8 cellular contexts compared by ENCODE assay signal in genomic region chr11:69301491-69302401, GRCh38. TPM values are rescaled to one million over a fixed set of nuclear protein-coding genes. Genes with fewer than 3 reads are reported as not detected.
DNase-seq lines count a peak whose midpoint lies in the region; ATAC-seq, FAIRE-seq and TF ChIP-seq lines count a peak whose summit lies in the region.

No MANE protein-coding gene starts in this region.

- peaks cover 31% of the 10 kb centered on the region for H3K9me1 ChIP-seq in IMR-90 (ENCODE audit: insufficient read depth, low read length)

- BruUV-seq in IMR-90 (replicated peaks; lab: Mats Ljungman, UMichigan), result no TSS peak

- H2BK120ac ChIP-seq in IMR-90 (ENCODE audit: low read depth, low read length), result peak overlapping the region; percentile 99

- dilution Hi-C loops in IMR-90 (cut with HindIII; ENCODE audit: low sequenced_read_pairs, unreplicated experiment), result no loop called here

- H3K4me1 ChIP-seq in IMR-90 (ENCODE audit: control insufficient read depth, insufficient read depth, low read length), result peaks cover 49% of the 10 kb centered on the region

- peak; percentile 98 for DNase-seq in Caki2 (ENCODE audit: low read depth)
- peak; percentile 91 for DNase-seq in IMR-90
- peak; percentile 89 for DNase-seq in astrocyte of the hippocampus (ENCODE audit: low read depth, low spot score)
- peak; percentile 81 for DNase-seq in mucosa of gallbladder (ENCODE audit: low spot score)
- DNase-seq in NCI-H748 treated with DMSO at 0.1 percent for 48 hours (lab: John Stamatoyannopoulos, UW), result no peak
- no peak for DNase-seq in frontal cortex (ENCODE audit: low spot score in 2 of 2)

- TF ChIP-seq POLR2A in IMR-90 (IDR thresholded peaks at IDR 0.05; ENCODE audit: low read depth, low read length), result no peak; the same call in 1 of the 2 replicates

- WGBS in IMR-90 (ENCODE audit: extremely low coverage in 2 of 2, insufficient read length in 1 of 2), 2 experiments, result 30% methylated on average over 2 of the region's 13 CpGs; no CpG with 5 or more reads in 1 of the 2 experiments

- POLR2A ChIA-PET in IMR-90 (lab: Charles Lee; ENCODE audit: unreplicated experiment), result no interaction called here

- peak overlapping the region; percentile 81 for H3K27ac ChIP-seq in IMR-90 (ENCODE audit: insufficient read depth, low read length)

- no peak for TF ChIP-seq RAD21 in IMR-90 (IDR thresholded peaks at IDR 0.05; ENCODE audit: low read length)

- H3K18ac ChIP-seq in IMR-90 (ENCODE audit: low read depth, low read length), result peak overlapping the region; percentile 89

- in situ Hi-C loops in Caki2 (cut with HindIII; ENCODE audit: low pct_unique_long_range_greater_than_20kb, low sequenced_read_pairs), result no loop called here
- in situ Hi-C loops in IMR-90 (cut with MboI; ENCODE audit: low sequenced_read_pairs), result loop anchor here (5.0 kb wide), 1 partner anchor 341 kb away; the partner anchor contains the start of gene CCND1

- H3K36me3 ChIP-seq in IMR-90 (ENCODE audit: control insufficient read depth, insufficient read depth, low read length), result no peaks in the 10 kb centered on the region

- H3K4ac ChIP-seq in IMR-90 (ENCODE audit: low read depth, low read length), result peak overlapping the region; percentile 100

- peak overlapping the region; percentile 99 for H2AK5ac ChIP-seq in IMR-90 (ENCODE audit: low read depth, low read length)

- no peak for FAIRE-seq in frontal cortex (lab: Jason Lieb, UNC)

- peak overlapping the region; percentile 95 for H2AK9ac ChIP-seq in IMR-90 (replicated peaks; ENCODE audit: low read depth, low read length, poor library complexity)

- H2BK5ac ChIP-seq in IMR-90 (ENCODE audit: low read depth, low read length, poor library complexity, severe bottlenecking), result peak overlapping the region; percentile 97

- no peak overlapping the region for H3K4me3 ChIP-seq in IMR-90 (ENCODE audit: insufficient read depth, low read depth, low read length)

- peak overlapping the region; percentile 1; the same call in 1 of the 2 replicates for H3K4me2 ChIP-seq in IMR-90 (ENCODE audit: low read depth, low read length)

- H3K9me3 ChIP-seq in IMR-90 (ENCODE audit: control insufficient read depth, insufficient read depth, low read length), result no peaks in the 10 kb centered on the region

- H4K20me1 ChIP-seq in IMR-90 (ENCODE audit: insufficient read depth, low read length), result no peaks in the 10 kb centered on the region; the same call in 1 of the 2 replicates

- H4K8ac ChIP-seq in IMR-90 (ENCODE audit: low read depth in 2 of 2, low read length in 2 of 2), result peak overlapping the region; percentile 97 to 98

- H3K56ac ChIP-seq in IMR-90 (ENCODE audit: extremely low read depth, insufficient read depth, low read length), result peak overlapping the region; percentile 84

- H2BK15ac ChIP-seq in IMR-90 (ENCODE audit: low read depth, low read length), result peak overlapping the region; percentile 99; the same call in 2 of the 3 replicates

- H3K14ac ChIP-seq in IMR-90 (replicated peaks; ENCODE audit: low read depth, low read length), result peak overlapping the region; percentile 97

- H4K91ac ChIP-seq in IMR-90 (ENCODE audit: insufficient read depth, low read depth, low read length), result peak overlapping the region; percentile 99

- intact Hi-C loops in IMR-90 (cut with micrococcal nuclease), result loop anchor here (1.0 kb wide), 1 partner anchor 196 kb away; no protein-coding TSS in a partner anchor

- H2AFZ ChIP-seq in IMR-90 (replicated peaks; ENCODE audit: low read length, poor library complexity), result peak overlapping the region; percentile 78

- H3K9ac ChIP-seq in IMR-90 (ENCODE audit: low read depth, low read length), result peak overlapping the region; percentile 32; the same call in 1 of the 2 replicates

- H3K27me3 ChIP-seq in IMR-90 (ENCODE audit: control insufficient read depth, insufficient read depth, low read length), result no peaks in the 10 kb centered on the region

- no peak for TF ChIP-seq CTCF in IMR-90 (conservative IDR thresholded peaks at IDR 0.05; ENCODE audit: low read depth, low read length)

- CTCF ChIA-PET in IMR-90 (lab: Yijun Ruan, JAX), result interaction anchor here (0.6 kb wide), 1 partner anchor 826 kb away, joined by 3 read pairs; no protein-coding TSS in a partner anchor

- peak overlapping the region; percentile 96 for H4K5ac ChIP-seq in IMR-90 (ENCODE audit: low read depth, low read length)

- H2BK20ac ChIP-seq in IMR-90 (ENCODE audit: low read depth, low read length), result peak overlapping the region; percentile 100

- H3K79me1 ChIP-seq in IMR-90 (ENCODE audit: low read depth in 1 of 2, low read length in 2 of 2), result peaks cover 12 to 76% of the 10 kb centered on the region in 2 experiments; a peak in 3 of 4 replicates

- peak overlapping the region; percentile 93 for H3K23ac ChIP-seq in IMR-90 (ENCODE audit: low read depth, low read length)

- ATAC-seq in IMR-90 (ENCODE audit: low read depth) (peak; percentile 34), HG02763 (IDR thresholded peaks at IDR 0.05; ENCODE audit: unreplicated experiment) (no peak), GM19395 (IDR thresholded peaks at IDR 0.05; ENCODE audit: unreplicated experiment) (no peak)

TF ChIP-seq in IMR-90, 13 proteins besides CTCF, POLR2A, EP300 and RAD21:
- TF ChIP-seq USF2 (IDR thresholded peaks at IDR 0.05; ENCODE audit: low read depth, low read length) (no peak), RFX5 (IDR thresholded peaks at IDR 0.05; ENCODE audit: low read depth, low read length) (no peak), FOS (IDR thresholded peaks at IDR 0.05; ENCODE audit: low read depth, low read length) (peak; percentile 78), NFE2L2 (IDR thresholded peaks at IDR 0.05; ENCODE audit: low read depth, low read length) (peak; percentile 74), BHLHE40 (IDR thresholded peaks at IDR 0.05; ENCODE audit: low read depth, low read length) (peak; percentile 53), MAFK (IDR thresholded peaks at IDR 0.05; ENCODE audit: low read depth, low read length) (no peak), MAZ (IDR thresholded peaks at IDR 0.05; ENCODE audit: borderline replicate concordance, low read depth, low read length) (no peak), RCOR1 (IDR thresholded peaks at IDR 0.05; ENCODE audit: insufficient replicate concordance, low read length) (peak; percentile 59), SMC3 (IDR thresholded peaks at IDR 0.05; ENCODE audit: low read depth, low read length) (peak; percentile 3; the same call in 1 of the 2 replicates)
TF ChIP-seq in IMR-90: peak in this region for 5.

RNA-seq across cellular contexts. Expression of gene MYEOV, which starts 7.8 kb away (rescaled TPM):
- total RNA-seq in Caki2 (2014; rRNA removed; shearing (Covaris generic); ENCODE audit: low replicate concordance), result 101 and 122 TPM in 2 replicates
- total RNA-seq in IMR-90 (2012; rRNA removed) (6.1 and 6.8 TPM in 2 replicates), mucosa of gallbladder (0.72 TPM), frontal cortex (not detected)
- 5.8 and 12.5 TPM in 2 replicates for polyA plus RNA-seq in IMR-90 (2012; rRNA removed)
- polyA plus RNA-seq in IMR-90 (2012; cell fraction: cytosol; rRNA removed), result 3.3 and 5.6 TPM in 2 replicates
- 7.1 and 13.0 TPM in 2 replicates for polyA plus RNA-seq in IMR-90 (2012; cell fraction: nucleus; rRNA removed; ENCODE audit: low replicate concordance)

Comparison
In these comparisons a context has a peak if more than half of its experiments do, and no peak if none do; other contexts are left out.
1. DNase-seq: peak in Caki2 (single experiment), IMR-90 (single experiment), astrocyte of the hippocampus (single experiment) and mucosa of gallbladder (single experiment); none in NCI-H748 treated with DMSO at 0.1 percent for 48 hours (single experiment) and frontal cortex (0 of 2).
2. RNA of gene MYEOV, which starts 7.8 kb away (total RNA-seq): 101 to 122 TPM in Caki2; 6.1 to 6.8 TPM in IMR-90, 0.72 TPM in mucosa of gallbladder (single experiment) and not detected in frontal cortex (single experiment); every median in the first group is over 10 times any median in the second.